ENCODE assay signal across 8 cellular contexts in the genomic region with DNA sequence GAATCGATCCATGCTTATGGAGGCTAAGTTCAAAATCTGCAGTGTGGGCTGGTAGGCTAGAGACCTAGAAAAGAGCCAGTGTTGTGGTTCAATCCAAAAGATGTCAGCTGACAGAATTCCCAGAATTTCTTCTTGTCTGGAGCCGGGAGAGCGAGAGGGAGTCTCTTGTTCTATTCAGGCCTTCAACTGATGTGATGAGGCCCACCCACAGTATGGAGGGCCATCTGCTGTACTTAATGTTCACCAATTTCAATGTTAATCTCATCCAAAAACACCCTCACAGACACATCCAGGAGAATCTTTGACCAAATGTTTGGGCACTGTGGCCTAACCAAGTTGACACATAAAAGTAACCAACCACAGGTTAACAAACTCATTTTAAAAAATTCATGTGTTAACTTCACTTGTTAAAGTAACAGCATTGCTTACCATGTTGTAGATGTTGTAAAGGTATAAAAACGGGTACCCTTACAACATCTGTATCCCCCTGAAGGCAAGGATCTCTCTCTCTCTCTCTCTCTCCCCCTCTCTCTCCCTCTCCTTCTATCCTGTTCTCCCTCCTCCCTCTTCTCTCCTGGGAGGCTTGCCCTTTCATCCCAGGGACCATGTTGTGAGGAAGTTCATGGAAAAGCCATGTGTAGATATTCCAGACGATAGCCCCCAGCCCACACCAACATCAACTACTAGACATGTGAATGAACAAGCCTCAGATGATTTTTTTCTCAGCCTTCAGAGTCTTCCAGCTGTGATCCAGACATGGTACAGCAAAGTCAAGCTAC.
A peak's percentile ranks its signal among the peaks of the same experiment; 100 is the strongest.
DNase-seq lines count a peak whose midpoint lies in the region; ATAC-seq lines count a peak whose summit lies in the region.

No MANE protein-coding gene starts in this region.

- H3K27ac Mint-ChIP-seq in activated CD4-positive, alpha-beta T cell treated with anti-CD3 and anti-CD28 coated beads, Interleukin-2, amount 10 ng/mL, durations not matched to agents 24 days and 14 days = peak overlapping the region; percentile 97
- H3K27ac Mint-ChIP-seq in activated naive CD8-positive, alpha-beta T cell = peak overlapping the region; percentile 97
- H3K27ac Mint-ChIP-seq in memory B cell = peak overlapping the region; percentile 88

- peak overlapping the region; percentile 96 for H3K27ac ChIP-seq in thymus (ENCODE audit: low read depth)

- no peaks in the 10 kb centered on the region for H3K27me3 ChIP-seq in thymus (ENCODE audit: control insufficient read depth, insufficient read depth)

- ATAC-seq in memory B cell (ENCODE audit: low read depth) (no peak), HG03354 (IDR thresholded peaks at IDR 0.05; ENCODE audit: poor library complexity, severe bottlenecking, unreplicated experiment) (no peak)

- H3K27me3 Mint-ChIP-seq in activated CD4-positive, alpha-beta T cell treated with anti-CD3 and anti-CD28 coated beads, Interleukin-2, amount 10 ng/mL, durations not matched to agents 24 days and 14 days = peaks cover 2% of the 10 kb centered on the region
- no peaks in the 10 kb centered on the region for H3K27me3 Mint-ChIP-seq in activated naive CD8-positive, alpha-beta T cell
- H3K27me3 Mint-ChIP-seq in memory B cell = no peaks in the 10 kb centered on the region

- peaks cover 2% of the 10 kb centered on the region for H3K36me3 Mint-ChIP-seq in activated CD4-positive, alpha-beta T cell treated with anti-CD3 and anti-CD28 coated beads, Interleukin-2, amount 10 ng/mL, durations not matched to agents 24 days and 14 days (ENCODE audit: low read depth)
- no peaks in the 10 kb centered on the region for H3K36me3 Mint-ChIP-seq in activated naive CD8-positive, alpha-beta T cell
- H3K36me3 Mint-ChIP-seq in memory B cell = no peaks in the 10 kb centered on the region

- WGBS in thymus = 93% methylated on average over 5 of the region's 5 CpGs

- H3K4me3 Mint-ChIP-seq in activated CD4-positive, alpha-beta T cell treated with anti-CD3 and anti-CD28 coated beads, Interleukin-2, amount 10 ng/mL, durations not matched to agents 24 days and 14 days = peak overlapping the region; percentile 76
- H3K4me3 Mint-ChIP-seq in activated naive CD8-positive, alpha-beta T cell = peak overlapping the region; percentile 58
- peak overlapping the region; percentile 35 for H3K4me3 Mint-ChIP-seq in memory B cell

- DNase-seq in activated CD4-positive, alpha-beta T cell treated with anti-CD3 and anti-CD28 coated beads, Interleukin-2, amount 10 ng/mL, durations not matched to agents 24 days and 14 days = no peak
- DNase-seq in activated CD4-positive, alpha-beta T cell treated with anti-CD3 and anti-CD28 coated beads, Interleukin-2, amount 50 U/mL, for 4 hours = no peak
- DNase-seq in memory B cell (ENCODE audit: low spot score in 2 of 2) = no peak
- DNase-seq in NCI-H774 (lab: John Stamatoyannopoulos, UW) = no peak
- DNase-seq in HK-2 (ENCODE audit: unreplicated experiment) = no peak

- H3K36me3 ChIP-seq in thymus (ENCODE audit: control insufficient read depth, insufficient read depth) = no peaks in the 10 kb centered on the region

- peaks cover 32% of the 10 kb centered on the region for H3K4me1 ChIP-seq in thymus (ENCODE audit: control insufficient read depth, insufficient read depth, low read length)

- H3K4me1 Mint-ChIP-seq in activated CD4-positive, alpha-beta T cell treated with anti-CD3 and anti-CD28 coated beads, Interleukin-2, amount 10 ng/mL, durations not matched to agents 24 days and 14 days = peaks cover 41% of the 10 kb centered on the region
- H3K4me1 Mint-ChIP-seq in activated naive CD8-positive, alpha-beta T cell (ENCODE audit: low read depth) = peaks cover 66% of the 10 kb centered on the region
- peaks cover 27% of the 10 kb centered on the region for H3K4me1 Mint-ChIP-seq in memory B cell

- no peaks in the 10 kb centered on the region for H3K9me3 Mint-ChIP-seq in activated CD4-positive, alpha-beta T cell treated with anti-CD3 and anti-CD28 coated beads, Interleukin-2, amount 10 ng/mL, durations not matched to agents 24 days and 14 days
- no peaks in the 10 kb centered on the region for H3K9me3 Mint-ChIP-seq in activated naive CD8-positive, alpha-beta T cell (ENCODE audit: low read depth)
- H3K9me3 Mint-ChIP-seq in memory B cell = no peaks in the 10 kb centered on the region

- H3K9me3 ChIP-seq in thymus (ENCODE audit: control insufficient read depth) = no peaks in the 10 kb centered on the region

- intact Hi-C loops in activated CD4-positive, alpha-beta T cell treated with anti-CD3 and anti-CD28 coated beads, Interleukin-2, amount 10 ng/mL, durations not matched to agents 24 days and 14 days (cut with micrococcal nuclease) = loop anchor here (1.0 kb wide), 1 partner anchor 10 kb away; no protein-coding TSS in a partner anchor

- H3K4me3 ChIP-seq in thymus (ENCODE audit: low read length) = no peak overlapping the region
